Comparison of ENCODE assay signal across 1 cellular context in the genomic region with DNA sequence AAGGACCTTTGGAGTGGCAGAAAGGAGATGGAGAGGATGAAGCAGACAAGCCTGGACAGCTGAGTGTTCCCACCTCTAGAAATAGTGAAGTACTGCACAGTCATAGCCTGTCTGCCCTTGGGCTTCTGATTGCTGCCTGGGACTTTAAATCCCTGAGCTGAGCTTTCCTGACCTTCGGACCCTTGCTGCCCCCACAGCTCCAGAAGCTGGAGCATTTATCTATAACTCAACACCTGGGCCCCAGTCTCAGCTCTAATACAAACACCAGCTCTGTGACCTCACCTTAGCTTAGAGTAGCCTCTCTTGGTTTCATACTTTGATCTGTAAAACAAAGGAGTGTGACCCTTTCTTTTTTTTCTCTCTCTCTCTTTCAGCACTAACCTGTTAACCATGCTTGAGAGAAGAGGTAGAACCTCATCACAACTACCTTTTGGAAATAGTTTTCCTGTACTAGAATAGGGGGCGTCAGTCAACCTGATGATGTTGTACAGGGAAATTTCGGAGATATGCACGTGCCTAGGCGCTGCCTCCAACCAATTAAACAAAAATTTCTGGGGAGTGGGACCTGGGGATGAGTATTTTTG.
TF ChIP-seq lines count a peak whose summit lies in the region.

No MANE protein-coding gene starts in this region.

TF ChIP-seq in HepG2, 621 proteins besides CTCF, POLR2A, EP300 and RAD21 (continued from another document and continues in another):
- TF ChIP-seq, protein P1, sequence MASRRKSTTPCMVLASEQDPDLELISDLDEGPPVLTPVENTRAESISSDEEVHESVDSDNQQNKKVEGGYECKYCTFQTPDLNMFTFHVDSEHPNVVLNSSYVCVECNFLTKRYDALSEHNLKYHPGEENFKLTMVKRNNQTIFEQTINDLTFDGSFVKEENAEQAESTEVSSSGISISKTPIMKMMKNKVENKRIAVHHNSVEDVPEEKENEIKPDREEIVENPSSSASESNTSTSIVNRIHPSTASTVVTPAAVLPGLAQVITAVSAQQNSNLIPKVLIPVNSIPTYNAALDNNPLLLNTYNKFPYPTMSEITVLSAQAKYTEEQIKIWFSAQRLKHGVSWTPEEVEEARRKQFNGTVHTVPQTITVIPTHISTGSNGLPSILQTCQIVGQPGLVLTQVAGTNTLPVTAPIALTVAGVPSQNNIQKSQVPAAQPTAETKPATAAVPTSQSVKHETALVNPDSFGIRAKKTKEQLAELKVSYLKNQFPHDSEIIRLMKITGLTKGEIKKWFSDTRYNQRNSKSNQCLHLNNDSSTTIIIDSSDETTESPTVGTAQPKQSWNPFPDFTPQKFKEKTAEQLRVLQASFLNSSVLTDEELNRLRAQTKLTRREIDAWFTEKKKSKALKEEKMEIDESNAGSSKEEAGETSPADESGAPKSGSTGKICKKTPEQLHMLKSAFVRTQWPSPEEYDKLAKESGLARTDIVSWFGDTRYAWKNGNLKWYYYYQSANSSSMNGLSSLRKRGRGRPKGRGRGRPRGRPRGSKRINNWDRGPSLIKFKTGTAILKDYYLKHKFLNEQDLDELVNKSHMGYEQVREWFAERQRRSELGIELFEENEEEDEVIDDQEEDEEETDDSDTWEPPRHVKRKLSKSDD (CRISPR knock-in tag; IDR thresholded peaks at IDR 0.05; ENCODE audit: low read depth) = peak; percentile 79; the same call in 1 of the 2 replicates
- TF ChIP-seq ZMYM4 (CRISPR knock-in tag; IDR thresholded peaks at IDR 0.05) (peak; percentile 98), MAFF (IDR thresholded peaks at IDR 0.05; ENCODE audit: low read depth, low read length) (peak; percentile 33; the same call in 1 of the 2 replicates), ZNF598 (CRISPR knock-in tag; IDR thresholded peaks at IDR 0.05; ENCODE audit: borderline replicate concordance) (no peak; the same call in 1 of the 2 replicates), AKAP8 (CRISPR knock-in tag; IDR thresholded peaks at IDR 0.05) (0 out of 2 replicates have a peak, but pooled peaks have one; percentile 38), RFXAP (CRISPR knock-in tag; IDR thresholded peaks at IDR 0.05; ENCODE audit: borderline replicate concordance) (peak; percentile 62; the same call in 1 of the 2 replicates), ZBTB1 (CRISPR knock-in tag; IDR thresholded peaks at IDR 0.05; ENCODE audit: borderline replicate concordance) (no peak), MXI1 (IDR thresholded peaks at IDR 0.05; ENCODE audit: borderline replicate concordance, low read depth, low read length) (no peak), MED13 (CRISPR knock-in tag; IDR thresholded peaks at IDR 0.05) (peak; percentile 97), CHD4 (IDR thresholded peaks at IDR 0.05; ENCODE audit: borderline replicate concordance, low read length) (peak; percentile 90; the same call in 1 of the 2 replicates), ZNF260 (CRISPR knock-in tag; IDR thresholded peaks at IDR 0.05; ENCODE audit: borderline replicate concordance, low read depth) (no peak), ZNF703 (CRISPR knock-in tag; IDR thresholded peaks at IDR 0.05; ENCODE audit: borderline replicate concordance) (peak; percentile 66; the same call in 1 of the 2 replicates), RXRB (CRISPR knock-in tag; IDR thresholded peaks at IDR 0.05; ENCODE audit: borderline replicate concordance) (peak; percentile 92), PCBP2 (optimal IDR thresholded peaks at IDR 0.05; ENCODE audit: low read depth, low read length, poor library complexity, severe bottlenecking) (no peak), ZNF841 (CRISPR knock-in tag; IDR thresholded peaks at IDR 0.05; ENCODE audit: borderline replicate concordance) (no peak), ATF7 (IDR thresholded peaks at IDR 0.05) (peak; percentile 63; the same call in 1 of the 2 replicates), ATF7 (CRISPR knock-in tag; IDR thresholded peaks at IDR 0.05) (peak; percentile 89; the same call in 1 of the 2 replicates), ZNF775 (CRISPR knock-in tag; IDR thresholded peaks at IDR 0.05; ENCODE audit: borderline replicate concordance) (no peak), NFE2 (CRISPR knock-in tag; IDR thresholded peaks at IDR 0.05) (peak; percentile 72), IRX3 (CRISPR knock-in tag; IDR thresholded peaks at IDR 0.05; ENCODE audit: borderline replicate concordance, low read depth) (0 out of 2 replicates have a peak, but pooled peaks have one; percentile 39), HOXD1 (CRISPR knock-in tag; IDR thresholded peaks at IDR 0.05) (peak; percentile 90; the same call in 1 of the 2 replicates), ZSCAN30 (CRISPR knock-in tag; IDR thresholded peaks at IDR 0.05) (no peak), ZNF136 (CRISPR knock-in tag; IDR thresholded peaks at IDR 0.05; ENCODE audit: low read depth) (no peak), NAIF1 (CRISPR knock-in tag; IDR thresholded peaks at IDR 0.05; ENCODE audit: borderline replicate concordance) (no peak; the same call in 1 of the 2 replicates), NR3C1 (CRISPR knock-in tag; IDR thresholded peaks at IDR 0.05) (no peak), RFX3 (CRISPR knock-in tag; IDR thresholded peaks at IDR 0.05) (peak; percentile 38; the same call in 1 of the 2 replicates), ZNF605 (CRISPR knock-in tag; IDR thresholded peaks at IDR 0.05) (peak; percentile 87), MIER3 (CRISPR knock-in tag; IDR thresholded peaks at IDR 0.05; ENCODE audit: borderline replicate concordance) (no peak; the same call in 1 of the 2 replicates), ZFP36L2 (CRISPR knock-in tag; IDR thresholded peaks at IDR 0.05) (no peak; the same call in 1 of the 2 replicates), ZSCAN25 (CRISPR knock-in tag; IDR thresholded peaks at IDR 0.05) (0 out of 2 replicates have a peak, but pooled peaks have one; percentile 17)
- TF ChIP-seq, protein P2, sequence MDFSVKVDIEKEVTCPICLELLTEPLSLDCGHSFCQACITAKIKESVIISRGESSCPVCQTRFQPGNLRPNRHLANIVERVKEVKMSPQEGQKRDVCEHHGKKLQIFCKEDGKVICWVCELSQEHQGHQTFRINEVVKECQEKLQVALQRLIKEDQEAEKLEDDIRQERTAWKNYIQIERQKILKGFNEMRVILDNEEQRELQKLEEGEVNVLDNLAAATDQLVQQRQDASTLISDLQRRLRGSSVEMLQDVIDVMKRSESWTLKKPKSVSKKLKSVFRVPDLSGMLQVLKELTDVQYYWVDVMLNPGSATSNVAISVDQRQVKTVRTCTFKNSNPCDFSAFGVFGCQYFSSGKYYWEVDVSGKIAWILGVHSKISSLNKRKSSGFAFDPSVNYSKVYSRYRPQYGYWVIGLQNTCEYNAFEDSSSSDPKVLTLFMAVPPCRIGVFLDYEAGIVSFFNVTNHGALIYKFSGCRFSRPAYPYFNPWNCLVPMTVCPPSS (IDR thresholded peaks at IDR 0.05) = no peak
- TF ChIP-seq, protein P3, sequence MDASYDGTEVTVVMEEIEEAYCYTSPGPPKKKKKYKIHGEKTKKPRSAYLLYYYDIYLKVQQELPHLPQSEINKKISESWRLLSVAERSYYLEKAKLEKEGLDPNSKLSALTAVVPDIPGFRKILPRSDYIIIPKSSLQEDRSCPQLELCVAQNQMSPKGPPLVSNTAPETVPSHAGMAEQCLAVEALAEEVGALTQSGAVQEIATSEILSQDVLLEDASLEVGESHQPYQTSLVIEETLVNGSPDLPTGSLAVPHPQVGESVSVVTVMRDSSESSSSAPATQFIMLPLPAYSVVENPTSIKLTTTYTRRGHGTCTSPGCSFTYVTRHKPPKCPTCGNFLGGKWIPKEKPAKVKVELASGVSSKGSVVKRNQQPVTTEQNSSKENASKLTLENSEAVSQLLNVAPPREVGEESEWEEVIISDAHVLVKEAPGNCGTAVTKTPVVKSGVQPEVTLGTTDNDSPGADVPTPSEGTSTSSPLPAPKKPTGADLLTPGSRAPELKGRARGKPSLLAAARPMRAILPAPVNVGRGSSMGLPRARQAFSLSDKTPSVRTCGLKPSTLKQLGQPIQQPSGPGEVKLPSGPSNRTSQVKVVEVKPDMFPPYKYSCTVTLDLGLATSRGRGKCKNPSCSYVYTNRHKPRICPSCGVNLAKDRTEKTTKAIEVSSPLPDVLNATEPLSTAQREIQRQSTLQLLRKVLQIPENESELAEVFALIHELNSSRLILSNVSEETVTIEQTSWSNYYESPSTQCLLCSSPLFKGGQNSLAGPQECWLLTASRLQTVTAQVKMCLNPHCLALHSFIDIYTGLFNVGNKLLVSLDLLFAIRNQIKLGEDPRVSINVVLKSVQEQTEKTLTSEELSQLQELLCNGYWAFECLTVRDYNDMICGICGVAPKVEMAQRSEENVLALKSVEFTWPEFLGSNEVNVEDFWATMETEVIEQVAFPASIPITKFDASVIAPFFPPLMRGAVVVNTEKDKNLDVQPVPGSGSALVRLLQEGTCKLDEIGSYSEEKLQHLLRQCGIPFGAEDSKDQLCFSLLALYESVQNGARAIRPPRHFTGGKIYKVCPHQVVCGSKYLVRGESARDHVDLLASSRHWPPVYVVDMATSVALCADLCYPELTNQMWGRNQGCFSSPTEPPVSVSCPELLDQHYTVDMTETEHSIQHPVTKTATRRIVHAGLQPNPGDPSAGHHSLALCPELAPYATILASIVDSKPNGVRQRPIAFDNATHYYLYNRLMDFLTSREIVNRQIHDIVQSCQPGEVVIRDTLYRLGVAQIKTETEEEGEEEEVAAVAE (CRISPR knock-in tag; IDR thresholded peaks at IDR 0.05; ENCODE audit: borderline replicate concordance) = no peak
- TF ChIP-seq, protein P4, sequence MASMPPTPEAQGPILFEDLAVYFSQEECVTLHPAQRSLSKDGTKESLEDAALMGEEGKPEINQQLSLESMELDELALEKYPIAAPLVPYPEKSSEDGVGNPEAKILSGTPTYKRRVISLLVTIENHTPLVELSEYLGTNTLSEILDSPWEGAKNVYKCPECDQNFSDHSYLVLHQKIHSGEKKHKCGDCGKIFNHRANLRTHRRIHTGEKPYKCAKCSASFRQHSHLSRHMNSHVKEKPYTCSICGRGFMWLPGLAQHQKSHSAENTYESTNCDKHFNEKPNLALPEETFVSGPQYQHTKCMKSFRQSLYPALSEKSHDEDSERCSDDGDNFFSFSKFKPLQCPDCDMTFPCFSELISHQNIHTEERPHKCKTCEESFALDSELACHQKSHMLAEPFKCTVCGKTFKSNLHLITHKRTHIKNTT (CRISPR knock-in tag; IDR thresholded peaks at IDR 0.05) = no peak
- TF ChIP-seq, protein P5, sequence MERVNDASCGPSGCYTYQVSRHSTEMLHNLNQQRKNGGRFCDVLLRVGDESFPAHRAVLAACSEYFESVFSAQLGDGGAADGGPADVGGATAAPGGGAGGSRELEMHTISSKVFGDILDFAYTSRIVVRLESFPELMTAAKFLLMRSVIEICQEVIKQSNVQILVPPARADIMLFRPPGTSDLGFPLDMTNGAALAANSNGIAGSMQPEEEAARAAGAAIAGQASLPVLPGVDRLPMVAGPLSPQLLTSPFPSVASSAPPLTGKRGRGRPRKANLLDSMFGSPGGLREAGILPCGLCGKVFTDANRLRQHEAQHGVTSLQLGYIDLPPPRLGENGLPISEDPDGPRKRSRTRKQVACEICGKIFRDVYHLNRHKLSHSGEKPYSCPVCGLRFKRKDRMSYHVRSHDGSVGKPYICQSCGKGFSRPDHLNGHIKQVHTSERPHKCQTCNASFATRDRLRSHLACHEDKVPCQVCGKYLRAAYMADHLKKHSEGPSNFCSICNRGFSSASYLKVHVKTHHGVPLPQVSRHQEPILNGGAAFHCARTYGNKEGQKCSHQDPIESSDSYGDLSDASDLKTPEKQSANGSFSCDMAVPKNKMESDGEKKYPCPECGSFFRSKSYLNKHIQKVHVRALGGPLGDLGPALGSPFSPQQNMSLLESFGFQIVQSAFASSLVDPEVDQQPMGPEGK (CRISPR knock-in tag; IDR thresholded peaks at IDR 0.05) = peak; percentile 91
- TF ChIP-seq, protein P6, sequence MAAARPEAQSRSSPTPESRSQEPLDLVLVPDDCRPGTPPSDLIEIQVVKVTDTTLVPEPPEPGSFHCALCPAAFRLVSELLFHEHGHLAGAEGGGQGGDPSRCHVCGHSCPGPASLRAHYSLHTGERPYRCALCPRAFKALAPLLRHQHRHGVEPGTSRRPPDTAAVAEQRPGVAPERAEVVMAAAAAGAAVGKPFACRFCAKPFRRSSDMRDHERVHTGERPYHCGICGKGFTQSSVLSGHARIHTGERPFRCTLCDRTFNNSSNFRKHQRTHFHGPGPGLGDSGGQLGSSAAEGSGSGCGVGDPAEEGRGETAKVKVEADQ (CRISPR knock-in tag; IDR thresholded peaks at IDR 0.05; ENCODE audit: borderline replicate concordance) = 0 out of 2 replicates have a peak, but pooled peaks have one; percentile 70
- TF ChIP-seq, protein P7, sequence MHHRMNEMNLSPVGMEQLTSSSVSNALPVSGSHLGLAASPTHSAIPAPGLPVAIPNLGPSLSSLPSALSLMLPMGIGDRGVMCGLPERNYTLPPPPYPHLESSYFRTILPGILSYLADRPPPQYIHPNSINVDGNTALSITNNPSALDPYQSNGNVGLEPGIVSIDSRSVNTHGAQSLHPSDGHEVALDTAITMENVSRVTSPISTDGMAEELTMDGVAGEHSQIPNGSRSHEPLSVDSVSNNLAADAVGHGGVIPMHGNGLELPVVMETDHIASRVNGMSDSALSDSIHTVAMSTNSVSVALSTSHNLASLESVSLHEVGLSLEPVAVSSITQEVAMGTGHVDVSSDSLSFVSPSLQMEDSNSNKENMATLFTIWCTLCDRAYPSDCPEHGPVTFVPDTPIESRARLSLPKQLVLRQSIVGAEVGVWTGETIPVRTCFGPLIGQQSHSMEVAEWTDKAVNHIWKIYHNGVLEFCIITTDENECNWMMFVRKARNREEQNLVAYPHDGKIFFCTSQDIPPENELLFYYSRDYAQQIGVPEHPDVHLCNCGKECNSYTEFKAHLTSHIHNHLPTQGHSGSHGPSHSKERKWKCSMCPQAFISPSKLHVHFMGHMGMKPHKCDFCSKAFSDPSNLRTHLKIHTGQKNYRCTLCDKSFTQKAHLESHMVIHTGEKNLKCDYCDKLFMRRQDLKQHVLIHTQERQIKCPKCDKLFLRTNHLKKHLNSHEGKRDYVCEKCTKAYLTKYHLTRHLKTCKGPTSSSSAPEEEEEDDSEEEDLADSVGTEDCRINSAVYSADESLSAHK (CRISPR knock-in tag; IDR thresholded peaks at IDR 0.05; ENCODE audit: borderline replicate concordance) = no peak
- TF ChIP-seq, protein P8, sequence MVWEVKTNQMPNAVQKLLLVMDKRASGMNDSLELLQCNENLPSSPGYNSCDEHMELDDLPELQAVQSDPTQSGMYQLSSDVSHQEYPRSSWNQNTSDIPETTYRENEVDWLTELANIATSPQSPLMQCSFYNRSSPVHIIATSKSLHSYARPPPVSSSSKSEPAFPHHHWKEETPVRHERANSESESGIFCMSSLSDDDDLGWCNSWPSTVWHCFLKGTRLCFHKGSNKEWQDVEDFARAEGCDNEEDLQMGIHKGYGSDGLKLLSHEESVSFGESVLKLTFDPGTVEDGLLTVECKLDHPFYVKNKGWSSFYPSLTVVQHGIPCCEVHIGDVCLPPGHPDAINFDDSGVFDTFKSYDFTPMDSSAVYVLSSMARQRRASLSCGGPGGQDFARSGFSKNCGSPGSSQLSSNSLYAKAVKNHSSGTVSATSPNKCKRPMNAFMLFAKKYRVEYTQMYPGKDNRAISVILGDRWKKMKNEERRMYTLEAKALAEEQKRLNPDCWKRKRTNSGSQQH (CRISPR knock-in tag; IDR thresholded peaks at IDR 0.05; ENCODE audit: low read depth) = 0 out of 2 replicates have a peak, but pooled peaks have one; percentile 15
- TF ChIP-seq, protein P9, sequence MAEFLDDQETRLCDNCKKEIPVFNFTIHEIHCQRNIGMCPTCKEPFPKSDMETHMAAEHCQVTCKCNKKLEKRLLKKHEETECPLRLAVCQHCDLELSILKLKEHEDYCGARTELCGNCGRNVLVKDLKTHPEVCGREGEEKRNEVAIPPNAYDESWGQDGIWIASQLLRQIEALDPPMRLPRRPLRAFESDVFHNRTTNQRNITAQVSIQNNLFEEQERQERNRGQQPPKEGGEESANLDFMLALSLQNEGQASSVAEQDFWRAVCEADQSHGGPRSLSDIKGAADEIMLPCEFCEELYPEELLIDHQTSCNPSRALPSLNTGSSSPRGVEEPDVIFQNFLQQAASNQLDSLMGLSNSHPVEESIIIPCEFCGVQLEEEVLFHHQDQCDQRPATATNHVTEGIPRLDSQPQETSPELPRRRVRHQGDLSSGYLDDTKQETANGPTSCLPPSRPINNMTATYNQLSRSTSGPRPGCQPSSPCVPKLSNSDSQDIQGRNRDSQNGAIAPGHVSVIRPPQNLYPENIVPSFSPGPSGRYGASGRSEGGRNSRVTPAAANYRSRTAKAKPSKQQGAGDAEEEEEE (CRISPR knock-in tag; IDR thresholded peaks at IDR 0.05; ENCODE audit: borderline replicate concordance) = no peak
